8 cellular contexts compared by ENCODE assay signal in the genomic region with DNA sequence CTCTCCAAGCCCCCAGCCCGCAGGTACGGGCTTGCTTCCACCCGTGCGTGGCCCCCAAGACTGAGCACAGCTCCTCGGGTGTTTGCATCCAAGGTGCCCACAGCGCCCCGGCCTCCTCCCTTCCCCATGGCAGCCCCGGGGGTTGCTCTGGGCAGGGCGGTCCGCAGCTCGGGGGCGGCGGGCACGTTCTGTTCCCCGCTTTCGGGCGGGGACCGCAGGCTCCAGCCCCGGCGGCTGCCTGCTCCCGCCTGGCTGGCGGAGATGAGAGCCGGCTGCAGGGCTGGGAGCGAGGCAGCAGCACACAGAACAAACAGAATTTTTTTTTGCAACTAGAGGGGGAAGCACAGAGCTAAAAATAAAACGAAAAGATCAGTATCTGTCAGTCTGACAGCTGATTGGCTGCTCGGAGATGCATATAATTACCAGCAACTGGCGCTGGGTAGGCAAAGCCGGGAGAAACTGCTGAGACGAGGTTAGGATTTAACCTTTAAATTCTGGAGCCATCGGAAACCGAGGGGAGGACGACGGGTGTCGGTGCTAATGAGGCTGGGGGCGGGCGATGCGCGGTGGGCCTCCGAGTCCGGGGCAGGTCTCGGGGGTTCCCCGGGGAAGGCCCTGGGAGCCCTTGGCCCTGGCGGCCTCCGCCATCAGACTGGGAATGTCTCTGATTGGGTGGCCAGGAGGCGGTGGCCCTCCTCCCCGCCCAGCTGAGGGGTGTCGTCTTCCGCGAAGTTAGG.
DNase-seq lines count a peak whose midpoint lies in the region; ATAC-seq, FAIRE-seq and TF ChIP-seq lines count a peak whose summit lies in the region.

No MANE protein-coding gene starts in this region.

- H4K20me1 ChIP-seq in PC-9 (ENCODE audit: insufficient read depth): no peaks in the 10 kb centered on the region

- no peak overlapping the region for H3K4me2 ChIP-seq in PC-9

- DNase-seq in GDM1 (lab: John Stamatoyannopoulos, UW) (peak; percentile 56), PC-9 (peak in 1 of 2 experiments; percentile 48), frontal cortex (ENCODE audit: low spot score in 2 of 2) (peak; percentile 71 to 78), natural killer cell (no peak), tibial artery (peak; percentile 82 to 88)
- peak; percentile 50 for DNase-seq in activated naive CD4-positive, alpha-beta T cell treated with anti-CD3 and anti-CD28 coated beads, Interleukin-2, amount 50 U/mL, for 16 hours

- H3K36me3 ChIP-seq in PC-9 (ENCODE audit: low read depth) (no peaks in the 10 kb centered on the region), tibial artery (no peaks in the 10 kb centered on the region)

- TSS peak; percentile 74 for BruUV-seq in PC-9 (replicated peaks; lab: Mats Ljungman, UMichigan)

- no peak overlapping the region for H3K4me3 ChIP-seq in PC-9
- peak overlapping the region; percentile 49 to 56 for H3K4me3 ChIP-seq in tibial artery

- peaks cover 10 to 11% of the 10 kb centered on the region in 2 donors for H3K4me1 Mint-ChIP-seq in natural killer cell

- no peaks in the 10 kb centered on the region for H3F3A ChIP-seq in PC-9 (ENCODE audit: insufficient read depth, low read depth)

- peak overlapping the region; percentile 58 for H3K4me3 Mint-ChIP-seq in natural killer cell

- no peaks in the 10 kb centered on the region for H3K27me3 ChIP-seq in PC-9 (ENCODE audit: insufficient read depth, low read depth)
- H3K27me3 ChIP-seq in tibial artery: no peaks in the 10 kb centered on the region

- no peaks in the 10 kb centered on the region for H3K79me2 ChIP-seq in PC-9 (ENCODE audit: low read depth)

- no peak overlapping the region for H3K27ac ChIP-seq in PC-9
- peak overlapping the region; percentile 90 to 93 for H3K27ac ChIP-seq in tibial artery

- peaks cover 0 to 7% of the 10 kb centered on the region in 2 donors for H3K27me3 Mint-ChIP-seq in natural killer cell (ENCODE audit: low read depth in 2 of 2)

- TF ChIP-seq CTCF in PC-9 (conservative IDR thresholded peaks at IDR 0.05) (no peak), natural killer cell (IDR thresholded peaks at IDR 0.05) (no peak), tibial artery (IDR thresholded peaks at IDR 0.05) (no peak)

- no peaks in the 10 kb centered on the region for H3K9me3 ChIP-seq in PC-9 (ENCODE audit: insufficient read depth, low read depth)
- no peaks in the 10 kb centered on the region for H3K9me3 ChIP-seq in tibial artery

- intact Hi-C loops in PC-9 (cut with micrococcal nuclease; ENCODE audit: unreplicated experiment): no loop called here
- intact Hi-C loops in natural killer cell (cut with micrococcal nuclease): no loop called here
- intact Hi-C loops in tibial artery (cut with DNase I; ENCODE audit: low total_unique reads): loop anchor here (5.0 kb wide), 1 partner anchor 162 kb away; no protein-coding TSS in a partner anchor

- no peaks in the 10 kb centered on the region for H3K9me3 Mint-ChIP-seq in natural killer cell

- FAIRE-seq in frontal cortex (lab: Jason Lieb, UNC): no peak

- H3K36me3 Mint-ChIP-seq in natural killer cell: no peaks in the 10 kb centered on the region

- H2AFZ ChIP-seq in PC-9: no peak overlapping the region

- peak overlapping the region in 1 of 2 donors; percentile 13 for H3K27ac Mint-ChIP-seq in natural killer cell

- H3K4me1 ChIP-seq in PC-9 (replicated peaks; ENCODE audit: insufficient read depth) (no peaks in the 10 kb centered on the region), tibial artery (peaks cover 13 to 90% (median 82%) of the 10 kb centered on the region in 4 donors)

- POLR2A ChIA-PET in PC-9 (lab: Charles Lee; ENCODE audit: unreplicated experiment): interaction anchor here (0.6 kb wide), 2 partner anchors 148 to 159 kb away, joined by 4 to 8 read pairs; no protein-coding TSS in a partner anchor

- CTCF ChIA-PET in PC-9 (lab: Charles Lee): no interaction called here

- no peaks in the 10 kb centered on the region for H3K9me2 ChIP-seq in PC-9 (ENCODE audit: insufficient read depth)

- ATAC-seq in HG03571 (IDR thresholded peaks at IDR 0.05; ENCODE audit: unreplicated experiment): peak; percentile 66
- peak; percentile 74 to 86 (median 83) for ATAC-seq in natural killer cell
- no peak for ATAC-seq in HG02571 (IDR thresholded peaks at IDR 0.05; ENCODE audit: unreplicated experiment)
